ENCODE assay signal across 13 cellular contexts in genomic region chrX:133697656-133698055, GRCh38.
"Had no signal": no experiment of that assay in that cellular context is flagged by ENCODE, and none has a peak within 500 bp of the region (broad histone marks: within the 10 kb centered on the region; RNA-seq: fewer than 3 reads in every experiment).

No MANE protein-coding gene starts in this region.

- H3K9me3 Mint-ChIP-seq: activated CD4-positive, alpha-beta T cell treated with anti-CD3 and anti-CD28 coated beads, Interleukin-2, amount 10 ng/mL, durations not matched to agents 7 days and 5 days; activated naive CD4-positive, alpha-beta T cell treated with anti-CD3 and anti-CD28 coated beads, Interleukin-2, amount 50 U/mL, for 24 hours; naive thymus-derived CD4-positive, alpha-beta T cell; stimulated activated naive CD8-positive, alpha-beta T cell treated with anti-CD3 and anti-CD28 coated beads, Interleukin-15, Interleukin-2, amounts not matched to agents 100 ng/mL and 50 ng/mL, for 24 hours had no signal

- DNase-seq: activated CD4-positive, alpha-beta T cell treated with anti-CD3 and anti-CD28 coated beads, Interleukin-2, amount 10 ng/mL, durations not matched to agents 7 days and 5 days; activated CD4-positive, CD25-positive, alpha-beta regulatory T cell; dorsolateral prefrontal cortex; heart right ventricle; kidney; stimulated activated CD4-positive, alpha-beta T cell treated with anti-CD3 and anti-CD28 coated beads, Interleukin-4, amount 100 ng/mL, for 1 hour; T-helper 17 cell; upper lobe of right lung had no signal

- H3K4me3 Mint-ChIP-seq: activated CD4-positive, alpha-beta T cell treated with anti-CD3 and anti-CD28 coated beads, Interleukin-2, amount 10 ng/mL, durations not matched to agents 7 days and 5 days; activated naive CD4-positive, alpha-beta T cell treated with anti-CD3 and anti-CD28 coated beads, Interleukin-2, amount 50 U/mL, for 24 hours; naive thymus-derived CD4-positive, alpha-beta T cell; stimulated activated naive CD8-positive, alpha-beta T cell treated with anti-CD3 and anti-CD28 coated beads, Interleukin-15, Interleukin-2, amounts not matched to agents 100 ng/mL and 50 ng/mL, for 24 hours; T-helper 17 cell had no signal

- H3K9me3 ChIP-seq: heart right ventricle, prostate gland, testis, upper lobe of right lung had no signal

- H3K4me3 ChIP-seq: dorsolateral prefrontal cortex, heart right ventricle, prostate gland, testis, upper lobe of right lung had no signal

- H3K4me1 ChIP-seq: heart right ventricle, prostate gland, testis, upper lobe of right lung had no signal

- H3K27me3 ChIP-seq: testis, upper lobe of right lung had no signal

- H3K27ac ChIP-seq: dorsolateral prefrontal cortex, heart right ventricle, prostate gland, testis, upper lobe of right lung had no signal

- H3K36me3 Mint-ChIP-seq: activated naive CD4-positive, alpha-beta T cell treated with anti-CD3 and anti-CD28 coated beads, Interleukin-2, amount 50 U/mL, for 24 hours; naive thymus-derived CD4-positive, alpha-beta T cell had no signal

- H3K27ac Mint-ChIP-seq: activated CD4-positive, alpha-beta T cell treated with anti-CD3 and anti-CD28 coated beads, Interleukin-2, amount 10 ng/mL, durations not matched to agents 7 days and 5 days; activated naive CD4-positive, alpha-beta T cell treated with anti-CD3 and anti-CD28 coated beads, Interleukin-2, amount 50 U/mL, for 24 hours; stimulated activated naive CD8-positive, alpha-beta T cell treated with anti-CD3 and anti-CD28 coated beads, Interleukin-15, Interleukin-2, amounts not matched to agents 100 ng/mL and 50 ng/mL, for 24 hours; T-helper 17 cell had no signal

- H3K4me1 Mint-ChIP-seq: activated CD4-positive, alpha-beta T cell treated with anti-CD3 and anti-CD28 coated beads, Interleukin-2, amount 10 ng/mL, durations not matched to agents 7 days and 5 days; activated naive CD4-positive, alpha-beta T cell treated with anti-CD3 and anti-CD28 coated beads, Interleukin-2, amount 50 U/mL, for 24 hours; naive thymus-derived CD4-positive, alpha-beta T cell; T-helper 17 cell had no signal

- H3K27me3 Mint-ChIP-seq: activated CD4-positive, alpha-beta T cell treated with anti-CD3 and anti-CD28 coated beads, Interleukin-2, amount 10 ng/mL, durations not matched to agents 7 days and 5 days; activated naive CD4-positive, alpha-beta T cell treated with anti-CD3 and anti-CD28 coated beads, Interleukin-2, amount 50 U/mL, for 24 hours; naive thymus-derived CD4-positive, alpha-beta T cell; stimulated activated naive CD8-positive, alpha-beta T cell treated with anti-CD3 and anti-CD28 coated beads, Interleukin-15, Interleukin-2, amounts not matched to agents 100 ng/mL and 50 ng/mL, for 24 hours had no signal

- H3K36me3 ChIP-seq: heart right ventricle, prostate gland, upper lobe of right lung had no signal
